1 cellular context compared by ENCODE assay signal in genomic region chr14:91114079-91115065, GRCh38.
TF ChIP-seq lines count a peak whose summit lies in the region.

No MANE protein-coding gene starts in this region.

TF ChIP-seq in H1, 55 proteins besides CTCF, POLR2A, EP300 and RAD21:
- TF ChIP-seq TBP (IDR thresholded peaks at IDR 0.05; ENCODE audit: low read depth, low read length) (peak; percentile 18; the same call in 1 of the 2 replicates), CHD7 (IDR thresholded peaks at IDR 0.05; ENCODE audit: insufficient replicate concordance, low read length) (no peak), HDAC6 (IDR thresholded peaks at IDR 0.05; ENCODE audit: low read depth, low read length) (no peak), HDAC2 (IDR thresholded peaks at IDR 0.05; ENCODE audit: borderline replicate concordance in 1 of 2, low read depth in 2 of 2, low read length in 2 of 2) (0 out of 4 replicates have a peak, but pooled peaks of 1 of the 2 experiments have one; percentile 9), SP4 (IDR thresholded peaks at IDR 0.05; ENCODE audit: low read length) (peak; percentile 61; the same call in 1 of the 2 replicates), FOSL1 (IDR thresholded peaks at IDR 0.05; ENCODE audit: insufficient read depth, low read depth, low read length) (no peak), RFX5 (IDR thresholded peaks at IDR 0.05; ENCODE audit: borderline replicate concordance, low read depth, low read length) (no peak), SRF (IDR thresholded peaks at IDR 0.05; ENCODE audit: low read depth, low read length) (peak; percentile 54; the same call in 1 of the 2 replicates), NRF1 (IDR thresholded peaks at IDR 0.05; ENCODE audit: low read depth, low read length) (no peak), CHD2 (IDR thresholded peaks at IDR 0.05; ENCODE audit: low read length) (no peak), CEBPB (IDR thresholded peaks at IDR 0.05; ENCODE audit: low read depth, low read length) (no peak), GTF2F1 (IDR thresholded peaks at IDR 0.05; ENCODE audit: borderline replicate concordance, low read depth, low read length) (no peak), SP2 (IDR thresholded peaks at IDR 0.05; ENCODE audit: low read length) (no peak), JUND (IDR thresholded peaks at IDR 0.05; ENCODE audit: low read length) (no peak), TCF12 (IDR thresholded peaks at IDR 0.05; ENCODE audit: low read depth, low read length) (0 out of 2 replicates have a peak, but pooled peaks have one; percentile 68), JUN (IDR thresholded peaks at IDR 0.05; ENCODE audit: low read depth, low read length) (no peak), RNF2 (IDR thresholded peaks at IDR 0.05; ENCODE audit: borderline replicate concordance, low read depth, low read length, missing control alignments, poor library complexity, severe bottlenecking) (no peak), CBX5 (IDR thresholded peaks at IDR 0.05; ENCODE audit: low read depth, low read length) (no peak), BRCA1 (IDR thresholded peaks at IDR 0.05; ENCODE audit: low read depth, low read length) (no peak), KDM1A (IDR thresholded peaks at IDR 0.05; ENCODE audit: borderline replicate concordance, low read length) (peak; percentile 55; the same call in 1 of the 2 replicates), POLR2AphosphoS5 (IDR thresholded peaks at IDR 0.05; ENCODE audit: low read depth, low read length) (peak; percentile 78; the same call in 1 of the 2 replicates), RXRA (IDR thresholded peaks at IDR 0.05; ENCODE audit: insufficient read depth, low read depth, low read length) (no peak), ATF3 (IDR thresholded peaks at IDR 0.05; ENCODE audit: insufficient read depth, low read depth, low read length) (no peak), BACH1 (IDR thresholded peaks at IDR 0.05; ENCODE audit: low read length) (no peak), KDM5A (IDR thresholded peaks at IDR 0.05; ENCODE audit: low read length) (no peak), SP1 (IDR thresholded peaks at IDR 0.05; ENCODE audit: low read depth, low read length) (peak; percentile 42), TAF1 (IDR thresholded peaks at IDR 0.05; ENCODE audit: low read depth, low read length) (peak; percentile 79), SUZ12 (IDR thresholded peaks at IDR 0.05; ENCODE audit: low read length) (no peak), EZH2 (IDR thresholded peaks at IDR 0.05; ENCODE audit: low read depth, low read length, severe bottlenecking) (no peak), ZNF274 (IDR thresholded peaks at IDR 0.05; ENCODE audit: borderline replicate concordance, extremely low read depth, low read length) (no peak), CTBP2 (IDR thresholded peaks at IDR 0.05; ENCODE audit: borderline replicate concordance, insufficient read depth, insufficient read length, low read length) (no peak), SIX5 (IDR thresholded peaks at IDR 0.05; ENCODE audit: low read depth, low read length) (no peak), CHD1 (IDR thresholded peaks at IDR 0.05; ENCODE audit: low read depth, low read length) (no peak), ATF2 (IDR thresholded peaks at IDR 0.05; ENCODE audit: low read length) (peak; percentile 72), SIN3A (conservative IDR thresholded peaks at IDR 0.05 in 1 of 2, IDR thresholded peaks at IDR 0.05 in 1 of 2; ENCODE audit: low read depth in 1 of 2, low read length in 2 of 2) (peak in 1 of 2 experiments; percentile 61; a peak in 1 of 4 replicates), NANOG (IDR thresholded peaks at IDR 0.05; ENCODE audit: insufficient read depth, low read depth, low read length, poor library complexity, severe bottlenecking) (no peak), MAX (IDR thresholded peaks at IDR 0.05) (no peak), BCL11A (IDR thresholded peaks at IDR 0.05; ENCODE audit: low read depth in 2 of 2, low read length in 2 of 2) (no peak), YY1 (IDR thresholded peaks at IDR 0.05; ENCODE audit: low read depth, low read length) (0 out of 2 replicates have a peak, but pooled peaks have one; percentile 48), SIRT6 (IDR thresholded peaks at IDR 0.05; ENCODE audit: low read length) (no peak), MAFK (IDR thresholded peaks at IDR 0.05; ENCODE audit: low read depth, low read length) (no peak), CBX8 (IDR thresholded peaks at IDR 0.05; ENCODE audit: borderline replicate concordance, low read depth, low read length) (no peak), POU5F1 (IDR thresholded peaks at IDR 0.05; ENCODE audit: low read depth, low read length) (no peak), RBBP5 (IDR thresholded peaks at IDR 0.05; ENCODE audit: borderline replicate concordance, low read depth, low read length) (peak; percentile 52; the same call in 1 of the 2 replicates), TEAD4 (IDR thresholded peaks at IDR 0.05; ENCODE audit: low read depth, low read length) (peak; percentile 97), TAF7 (optimal IDR thresholded peaks at IDR 0.05; ENCODE audit: borderline replicate concordance, low read depth, low read length) (peak; percentile 82), ASH2L (IDR thresholded peaks at IDR 0.05; ENCODE audit: low read length) (peak; percentile 77), E2F6 (IDR thresholded peaks at IDR 0.05) (no peak; the same call in none of the 2 replicates), KDM4A (IDR thresholded peaks at IDR 0.05; ENCODE audit: low read depth, low read length, severe bottlenecking) (no peak), GABPA (IDR thresholded peaks at IDR 0.05; ENCODE audit: borderline replicate concordance, insufficient read depth, low read length) (no peak), USF2 (IDR thresholded peaks at IDR 0.05; ENCODE audit: low read length) (peak; percentile 49; the same call in 1 of the 2 replicates), PHF8 (conservative IDR thresholded peaks at IDR 0.05; ENCODE audit: low read depth, low read length) (peak; percentile 57; the same call in 1 of the 2 replicates), EGR1 (IDR thresholded peaks at IDR 0.05; ENCODE audit: borderline replicate concordance, low read depth, low read length) (no peak), CREB1 (IDR thresholded peaks at IDR 0.05) (0 out of 2 replicates have a peak, but pooled peaks have one; percentile 7), SAP30 (IDR thresholded peaks at IDR 0.05; ENCODE audit: insufficient read depth, insufficient replicate concordance, low read length) (no peak)
